ENCODE assay signal across 19 cellular contexts in genomic region chr1:151368745-151369610, GRCh38. TPM values are rescaled to one million over a fixed set of nuclear protein-coding genes. Genes with fewer than 3 reads are reported as not detected.
DNase-seq lines count a peak whose midpoint lies in the region; ATAC-seq and TF ChIP-seq lines count a peak whose summit lies in the region.
"Had no signal": no experiment of that assay in that cellular context is flagged by ENCODE, and none has a peak within 500 bp of the region (broad histone marks: within the 10 kb centered on the region; RNA-seq: fewer than 3 reads in every experiment).

No MANE protein-coding gene starts in this region.

- H3K27me3 ChIP-seq in esophagus muscularis mucosa (no peaks in the 10 kb centered on the region), subcutaneous abdominal adipose tissue (ENCODE audit: control insufficient read depth in 5 of 5, insufficient read depth in 4 of 5, low read length in 5 of 5) (no peaks in the 10 kb centered on the region), brain microvascular endothelial cell (replicated peaks) (no peaks in the 10 kb centered on the region)
- H3K27me3 ChIP-seq: testis had no signal

- H3K4me1 ChIP-seq in esophagus muscularis mucosa (peaks cover 52 to 61% (median 59%) of the 10 kb centered on the region in 4 donors), subcutaneous abdominal adipose tissue (ENCODE audit: control insufficient read depth in 5 of 5, insufficient read depth in 5 of 5, low read length in 5 of 5) (peaks cover 8 to 77% (median 65%) of the 10 kb centered on the region in 5 donors)

- in situ Hi-C loops in brain microvascular endothelial cell (cut with HindIII; ENCODE audit: low pct_ligation_motif_present, low sequenced_read_pairs) = no loop called here

- TF ChIP-seq EP300 in esophagus muscularis mucosa (IDR thresholded peaks at IDR 0.05) = no peak

- H3K27ac ChIP-seq in esophagus muscularis mucosa (replicated peaks in 1 of 4) (peak overlapping the region in 3 of 4 donors; percentile 13 to 49 (median 27)), subcutaneous abdominal adipose tissue (ENCODE audit: low read depth, low read length) (peak overlapping the region; percentile 97), brain microvascular endothelial cell (no peak overlapping the region)

- no peaks in the 10 kb centered on the region for H3K9me3 ChIP-seq in esophagus muscularis mucosa
- H3K9me3 ChIP-seq in subcutaneous abdominal adipose tissue (ENCODE audit: control insufficient read depth in 5 of 5, low read length in 5 of 5) = no peaks in the 10 kb centered on the region
- H3K9me3 ChIP-seq: testis had no signal

- TF ChIP-seq CTCF in esophagus muscularis mucosa (IDR thresholded peaks at IDR 0.05) (no peak), brain microvascular endothelial cell (IDR thresholded peaks at IDR 0.05; ENCODE audit: low read depth, low read length, missing control alignments) (no peak)

- no peak overlapping the region for H3K4me3 ChIP-seq in esophagus muscularis mucosa
- H3K4me3 ChIP-seq in subcutaneous abdominal adipose tissue (ENCODE audit: low read depth in 1 of 5, low read length in 5 of 5) = peak overlapping the region in 4 of 5 donors; percentile 6 to 83 (median 34)
- no peak overlapping the region for H3K4me3 ChIP-seq in brain microvascular endothelial cell (ENCODE audit: low read depth, low read length)
- H3K4me3 ChIP-seq: testis had no signal

- peak overlapping the region in 3 of 5 donors; percentile 12 to 74 (median 20) for H3K9ac ChIP-seq in subcutaneous abdominal adipose tissue (ENCODE audit: low read length in 5 of 5)

- DNase-seq in NCI-H2107 treated with DMSO at 0.1 percent for 48 hours (lab: John Stamatoyannopoulos, UW; ENCODE audit: unreplicated experiment) (peak; percentile 48), NCI-H2107 (lab: John Stamatoyannopoulos, UW) (no peak), NCI-H2196 (lab: John Stamatoyannopoulos, UW; ENCODE audit: unreplicated experiment) (peak; percentile 77), esophagus muscularis mucosa (ENCODE audit: extremely low spot score) (no peak), brain microvascular endothelial cell (no peak)
- no peak for DNase-seq in activated naive CD4-positive, alpha-beta T cell (lab: John Stamatoyannopoulos, UW)
- DNase-seq: activated CD4-positive, alpha-beta T cell treated with anti-CD3 and anti-CD28 coated beads for 4 hours; activated gamma-delta T cell; CD4-positive, CD25-positive, alpha-beta regulatory T cell; DND-41; effector memory CD4-positive, alpha-beta T cell; immature natural killer cell; naive thymus-derived CD8-positive, alpha-beta T cell; NCI-H187 treated with DMSO at 0.1 percent for 48 hours; testis had no signal

- no peak for TF ChIP-seq POLR2A in esophagus muscularis mucosa (IDR thresholded peaks at IDR 0.05; ENCODE audit: low read depth)

- intact Hi-C loops in esophagus muscularis mucosa (cut with DNase I) = no loop called here

- WGBS in esophagus muscularis mucosa = 97% methylated on average over 6 of the region's 24 CpGs

- H3K36me3 ChIP-seq in esophagus muscularis mucosa (peaks cover 28 to 49% (median 34%) of the 10 kb centered on the region in 4 donors), subcutaneous abdominal adipose tissue (ENCODE audit: control insufficient read depth in 5 of 5, insufficient read depth in 5 of 5, low read length in 5 of 5) (peaks cover 0 to 46% (median 35%) of the 10 kb centered on the region in 5 donors), brain microvascular endothelial cell (replicated peaks) (no peaks in the 10 kb centered on the region)

- no peak for ATAC-seq in HG03354 (IDR thresholded peaks at IDR 0.05; ENCODE audit: poor library complexity, severe bottlenecking, unreplicated experiment)
- ATAC-seq: naive thymus-derived CD8-positive, alpha-beta T cell had no signal

RNA-seq across cellular contexts. Expression of gene SELENBP1, which starts 3.5 kb away (rescaled TPM):
- 100 to 1,000 TPM in 1 of 4 donors, 10 to 100 TPM in 3; 61.4 to 113 (median 81.6) TPM for total RNA-seq in esophagus muscularis mucosa
- total RNA-seq: A673; CD4-positive, CD25-positive, alpha-beta regulatory T cell; HT1080; naive thymus-derived CD8-positive, alpha-beta T cell had no signal

RNA-seq across cellular contexts. Expression of gene RFX5, which starts 21.9 kb away (rescaled TPM):
- 10 to 100 TPM; 40.3 to 50.3 (median 45.0) TPM for total RNA-seq in esophagus muscularis mucosa

RNA-seq across cellular contexts. Expression of gene PSMB4, which starts 30.4 kb away (rescaled TPM):
- total RNA-seq in esophagus muscularis mucosa = 100 to 1,000 TPM; 236 to 284 (median 253) TPM

RNA-seq across cellular contexts. Expression of gene PI4KB, which starts 41.8 kb away (rescaled TPM):
- total RNA-seq in esophagus muscularis mucosa = 10 to 100 TPM; 54.8 to 79.5 (median 68.9) TPM

Comparison
In these comparisons a context has a peak if more than half of its experiments do, and no peak if none do; other contexts are left out.
1. DNase-seq: peak in NCI-H2107 treated with DMSO at 0.1 percent for 48 hours (single experiment) and NCI-H2196 (single experiment); none in NCI-H2107 (single experiment), esophagus muscularis mucosa (single experiment), brain microvascular endothelial cell (single experiment) and activated naive CD4-positive, alpha-beta T cell (0 of 4).
2. H3K4me3 ChIP-seq: peak in subcutaneous abdominal adipose tissue (4 of 5); none in esophagus muscularis mucosa (0 of 4) and brain microvascular endothelial cell (single experiment).